12 cellular contexts compared by ENCODE assay signal in genomic region chr5:82512025-82512424, GRCh38.
DNase-seq lines count a peak whose midpoint lies in the region; ATAC-seq and TF ChIP-seq lines count a peak whose summit lies in the region.
"Had no signal": no experiment of that assay in that cellular context is flagged by ENCODE, and none has a peak within 500 bp of the region (broad histone marks: within the 10 kb centered on the region; RNA-seq: fewer than 3 reads in every experiment).

No MANE protein-coding gene starts in this region.

- H3K9ac ChIP-seq in PC-3 (ENCODE audit: low read length), result no peak overlapping the region

- BruUV-seq in PC-3 (replicated peaks; lab: Mats Ljungman, UMichigan), result no TSS peak

- TF ChIP-seq CTCF in GM06990 (IDR thresholded peaks at IDR 0.05; ENCODE audit: insufficient read depth, low read length, poor library complexity, severe bottlenecking) (no peak), PC-3 (conservative IDR thresholded peaks at IDR 0.05; ENCODE audit: low read depth, low read length) (no peak), glutamatergic neuron (IDR thresholded peaks at IDR 0.05; ENCODE audit: partially characterized antibody, unreplicated experiment) (no peak)

- H3K9me2 ChIP-seq in PC-3 (replicated peaks; ENCODE audit: low read length), result no peaks in the 10 kb centered on the region

- peaks cover 4% of the 10 kb centered on the region for H3K36me3 Mint-ChIP-seq in glutamatergic neuron (ENCODE audit: unreplicated experiment)
- no peaks in the 10 kb centered on the region for H3K36me3 Mint-ChIP-seq in immature natural killer cell

- POLR2A ChIA-PET in PC-3 (lab: Charles Lee; ENCODE audit: unreplicated experiment), result no interaction called here

- no peaks in the 10 kb centered on the region for H3K79me2 ChIP-seq in PC-3 (ENCODE audit: low read length)

- no peak overlapping the region for H3K4me3 Mint-ChIP-seq in glutamatergic neuron (ENCODE audit: unreplicated experiment)
- no peak overlapping the region for H3K4me3 Mint-ChIP-seq in immature natural killer cell
- H3K4me3 Mint-ChIP-seq: naive thymus-derived CD4-positive, alpha-beta T cell had no signal

- H3K9me3 ChIP-seq in PC-3 (ENCODE audit: low read length), result no peaks in the 10 kb centered on the region

- CTCF ChIA-PET in PC-3 (lab: Charles Lee), result no interaction called here

- H3K4me1 Mint-ChIP-seq in glutamatergic neuron (ENCODE audit: low read depth, unreplicated experiment) (no peaks in the 10 kb centered on the region), immature natural killer cell (no peaks in the 10 kb centered on the region)

- H3K27ac Mint-ChIP-seq in glutamatergic neuron (ENCODE audit: unreplicated experiment) (no peak overlapping the region), immature natural killer cell (no peak overlapping the region)
- H3K27ac Mint-ChIP-seq: activated T-helper 2 cell treated with anti-CD3 and anti-CD28 coated beads, Interferon-gamma antibody, Interleukin-2, Interleukin-4, amounts not matched to agents 10 μg/mL and 5 μg/mL and 100 μg/mL, durations not matched to agents 14 hours and 24 hours and 36 hours; naive thymus-derived CD4-positive, alpha-beta T cell had no signal

- H3K36me3 ChIP-seq in GM06990 (ENCODE audit: control insufficient read depth, insufficient read depth, low read length), result no peaks in the 10 kb centered on the region
- H3K36me3 ChIP-seq in PC-3 (ENCODE audit: low read depth, low read length), result no peaks in the 10 kb centered on the region

- ATAC-seq in GM18868 (IDR thresholded peaks at IDR 0.05; ENCODE audit: unreplicated experiment) (peak; percentile 97), HG02610 (IDR thresholded peaks at IDR 0.05; ENCODE audit: unreplicated experiment) (peak; percentile 89), HG03571 (IDR thresholded peaks at IDR 0.05; ENCODE audit: unreplicated experiment) (peak; percentile 55), PC-3 (no peak)
- ATAC-seq: naive thymus-derived CD4-positive, alpha-beta T cell; right cardiac atrium had no signal

- no peak overlapping the region for H3K27ac ChIP-seq in PC-3 (ENCODE audit: low read length)

- no peak overlapping the region for H3K4me3 ChIP-seq in GM06990 (replicated peaks; ENCODE audit: low read depth, low read length)
- no peak overlapping the region for H3K4me3 ChIP-seq in PC-3 (ENCODE audit: low read length)

- DNase-seq in GM06990 (ENCODE audit: extremely low read depth, insufficient read length) (peak; percentile 1), anterior cingulate cortex (lab: John Stamatoyannopoulos, UW) (no peak), PC-3 (no peak), glutamatergic neuron (no peak), immature natural killer cell (no peak)
- DNase-seq: AML-193, right cardiac atrium had no signal

- intact Hi-C loops in PC-3 (cut with micrococcal nuclease), result no loop called here

- H3F3A ChIP-seq in PC-3 (ENCODE audit: low read length, unreplicated experiment), result no peaks in the 10 kb centered on the region

- H3K4me2 ChIP-seq in PC-3 (ENCODE audit: low read length), result no peak overlapping the region

- no peaks in the 10 kb centered on the region for H3K27me3 Mint-ChIP-seq in glutamatergic neuron (ENCODE audit: unreplicated experiment)
- H3K27me3 Mint-ChIP-seq in immature natural killer cell (ENCODE audit: low read depth in 3 of 3), result peaks cover 0 to 3% (median 0%) of the 10 kb centered on the region in 3 donors

- H3K9me3 Mint-ChIP-seq in glutamatergic neuron (ENCODE audit: unreplicated experiment), result no peaks in the 10 kb centered on the region
- H3K9me3 Mint-ChIP-seq in immature natural killer cell, result peaks cover 0 to 8% (median 3%) of the 10 kb centered on the region in 6 donors

- no peaks in the 10 kb centered on the region for H4K20me1 ChIP-seq in PC-3 (ENCODE audit: low read length)

- no peaks in the 10 kb centered on the region for H3K27me3 ChIP-seq in GM06990 (replicated peaks; ENCODE audit: control insufficient read depth, insufficient read depth, low read length)
- no peaks in the 10 kb centered on the region for H3K27me3 ChIP-seq in PC-3 (ENCODE audit: low read length)

- H3K4me1 ChIP-seq in PC-3 (ENCODE audit: insufficient read depth, low read length), result no peaks in the 10 kb centered on the region

- no peak overlapping the region for H2AFZ ChIP-seq in PC-3 (ENCODE audit: low read length)
